ENCODE assay signal across 10 cellular contexts in the genomic region with DNA sequence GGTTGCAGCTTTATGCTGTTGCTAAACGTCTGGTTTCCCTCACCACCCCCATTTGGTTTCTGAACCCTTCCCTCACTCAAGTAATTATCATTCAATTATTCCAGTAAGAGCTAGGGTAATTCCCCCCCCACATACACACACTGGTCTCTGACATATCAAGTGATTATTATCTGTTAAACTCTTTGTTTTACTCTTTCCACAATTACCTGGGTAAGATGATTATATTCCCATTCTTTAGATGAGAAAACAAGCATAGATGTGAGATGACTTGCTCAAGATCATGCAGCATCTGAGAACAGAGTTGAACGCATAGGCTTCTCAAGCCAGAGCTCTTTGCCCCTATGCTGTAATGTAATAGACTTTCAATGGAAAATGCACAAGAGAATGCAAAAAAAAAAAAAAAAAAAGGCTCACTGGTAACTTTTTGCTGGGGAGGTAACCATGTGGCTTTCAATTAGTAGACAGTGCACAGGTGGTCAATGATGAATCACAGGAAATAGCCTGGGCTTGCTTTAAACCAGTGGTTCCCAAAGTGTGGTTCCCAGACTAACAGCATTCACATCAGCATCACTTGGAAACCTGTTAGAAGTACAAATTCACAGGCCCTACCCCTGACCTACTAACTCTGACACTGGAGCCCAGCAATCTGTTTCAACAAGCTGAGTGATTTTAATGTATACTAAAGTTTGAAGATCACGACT.
DNase-seq lines count a peak whose midpoint lies in the region; ATAC-seq and TF ChIP-seq lines count a peak whose summit lies in the region.
"Had no signal": no experiment of that assay in that cellular context is flagged by ENCODE, and none has a peak within 500 bp of the region (broad histone marks: within the 10 kb centered on the region; RNA-seq: fewer than 3 reads in every experiment).

No MANE protein-coding gene starts in this region.

- H3K4me1 ChIP-seq in lower lobe of right lung = no peaks in the 10 kb centered on the region

- H3K27me3 ChIP-seq in kidney epithelial cell (ENCODE audit: control insufficient read depth, insufficient read depth, low read length) = no peaks in the 10 kb centered on the region
- no peaks in the 10 kb centered on the region for H3K27me3 ChIP-seq in lower lobe of right lung (ENCODE audit: low read depth)

- H3K4me3 ChIP-seq in kidney epithelial cell (ENCODE audit: low read depth, low read length) (no peak overlapping the region), lower lobe of right lung (no peak overlapping the region)
- H3K4me3 ChIP-seq: mucosa of descending colon had no signal

- peak; percentile 58 for DNase-seq in SK-N-DZ (ENCODE audit: low spot score)
- peak; percentile 76 for DNase-seq in kidney epithelial cell (ENCODE audit: low read depth)
- DNase-seq in cortex of kidney (lab: John Stamatoyannopoulos, UW) = no peak
- no peak for DNase-seq in DMS79 treated with DMSO at 0.1 percent for 48 hours (lab: John Stamatoyannopoulos, UW)
- no peak for DNase-seq in lower lobe of right lung
- DNase-seq: activated CD4-positive, alpha-beta T cell treated with anti-CD3 and anti-CD28 coated beads, Interleukin-2, amount 10 ng/mL, durations not matched to agents 7 days and 5 days; mucosa of descending colon had no signal

- ATAC-seq in GM18511 (IDR thresholded peaks at IDR 0.05; ENCODE audit: unreplicated experiment) = peak; percentile 75
- peak; percentile 61 for ATAC-seq in GM21723 (IDR thresholded peaks at IDR 0.05; ENCODE audit: unreplicated experiment)
- no peak for ATAC-seq in GM21367 (IDR thresholded peaks at IDR 0.05; ENCODE audit: unreplicated experiment)
- no peak for ATAC-seq in lower lobe of right lung
- ATAC-seq: mucosa of descending colon had no signal

- intact Hi-C loops in lower lobe of right lung (cut with DNase I) = no loop called here

- H3K9me3 ChIP-seq in lower lobe of right lung = no peaks in the 10 kb centered on the region
- H3K9me3 ChIP-seq: mucosa of descending colon had no signal

- H3K27ac ChIP-seq in lower lobe of right lung = no peak overlapping the region

- no peak for TF ChIP-seq CTCF in kidney epithelial cell (IDR thresholded peaks at IDR 0.05; ENCODE audit: insufficient read depth, low read length, poor library complexity, severe bottlenecking)
- no peak for TF ChIP-seq CTCF in lower lobe of right lung (IDR thresholded peaks at IDR 0.05)

- H3K36me3 ChIP-seq in kidney epithelial cell (ENCODE audit: control insufficient read depth, insufficient read depth, low read length) (no peaks in the 10 kb centered on the region), lower lobe of right lung (peaks cover 33% of the 10 kb centered on the region)

Comparison
In these comparisons a context has a peak if more than half of its experiments do, and no peak if none do; other contexts are left out.
1. ATAC-seq: peak in GM18511 (single experiment) and GM21723 (single experiment); none in GM21367 (single experiment) and lower lobe of right lung (0 of 2).
2. DNase-seq: peak in SK-N-DZ (single experiment) and kidney epithelial cell (single experiment); none in cortex of kidney (single experiment), DMS79 treated with DMSO at 0.1 percent for 48 hours (single experiment) and lower lobe of right lung (single experiment).